Comparison of ENCODE assay signal across 1 cellular context in the genomic region with DNA sequence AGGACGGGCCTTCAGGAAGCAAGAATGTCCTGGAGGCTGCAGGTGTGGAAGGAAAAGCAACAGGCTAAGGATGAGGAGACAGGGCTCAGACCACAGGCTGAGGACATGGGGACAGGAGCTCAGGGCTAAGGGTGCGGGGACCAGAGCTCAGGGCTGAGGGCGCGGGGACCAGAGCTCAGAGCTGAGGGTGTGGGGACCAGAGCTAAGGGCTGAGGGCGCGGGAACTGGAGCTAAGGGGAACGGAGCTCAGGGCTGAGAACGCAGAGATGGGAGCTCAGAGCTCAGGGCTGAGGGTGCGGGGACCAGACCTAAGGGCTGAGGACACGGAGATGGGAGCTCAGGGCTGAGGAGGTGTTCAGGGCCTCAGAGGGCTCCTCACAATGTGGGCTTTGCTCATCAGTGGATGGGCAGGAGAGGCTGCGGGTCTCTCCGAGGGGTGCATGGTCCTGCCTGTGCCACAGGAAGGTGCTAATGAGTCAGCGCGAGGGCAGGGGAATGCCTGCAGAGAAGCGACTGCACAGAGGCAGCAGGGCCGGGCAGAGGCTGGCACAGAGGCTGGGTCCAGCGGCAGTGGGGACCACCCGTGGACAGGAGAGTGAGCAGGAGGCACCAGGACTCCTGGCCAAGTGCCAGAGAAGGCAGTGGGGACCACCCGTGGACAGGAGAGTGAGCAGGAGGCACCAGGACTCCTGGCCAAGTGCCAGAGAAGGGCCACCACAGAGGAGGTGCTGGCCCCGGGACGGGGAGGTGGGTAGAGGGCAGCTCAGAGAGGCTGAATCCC.
TF ChIP-seq lines count a peak whose summit lies in the region.

No MANE protein-coding gene starts in this region.

TF ChIP-seq in H1, 55 proteins besides CTCF, POLR2A, EP300 and RAD21 (continued from another document):
- no peak for TF ChIP-seq BCL11A (IDR thresholded peaks at IDR 0.05; ENCODE audit: low read depth in 2 of 2, low read length in 2 of 2)
- no peak for TF ChIP-seq RXRA (IDR thresholded peaks at IDR 0.05; ENCODE audit: insufficient read depth, low read depth, low read length)
